Comparison of ENCODE assay signal across 24 cellular contexts in the genomic region with DNA sequence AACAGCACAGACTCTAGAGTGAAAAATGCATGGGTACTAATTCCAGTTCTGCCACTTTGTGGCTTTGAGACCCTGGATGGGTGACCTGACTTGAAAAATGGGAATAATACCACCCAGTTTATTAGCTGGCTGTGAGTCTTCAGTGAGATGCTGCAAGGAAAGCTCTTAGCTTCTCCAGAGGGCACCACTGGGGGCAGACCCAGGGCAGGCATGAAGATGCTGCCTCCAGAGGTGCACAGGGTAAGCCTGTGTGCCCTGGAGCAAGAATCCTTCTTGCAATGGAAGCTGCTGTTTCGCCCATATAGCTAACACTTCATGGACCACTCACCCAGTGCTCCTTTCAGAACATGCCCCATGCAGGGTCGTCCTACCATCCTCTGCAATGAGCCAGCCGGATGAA.
"Had no signal": no experiment of that assay in that cellular context is flagged by ENCODE, and none has a peak within 500 bp of the region (broad histone marks: within the 10 kb centered on the region; RNA-seq: fewer than 3 reads in every experiment).

No MANE protein-coding gene starts in this region.

- H3K36me3 ChIP-seq: esophagus squamous epithelium, heart right ventricle, left lung, prostate gland, right atrium auricular region, tibial artery, uterus had no signal

- H3K27ac ChIP-seq: coronary artery, esophagus squamous epithelium, left lung, prostate gland, testis, tibial artery, uterus had no signal

- H3K4me3 ChIP-seq: coronary artery, esophagus squamous epithelium, heart right ventricle, left lung, mucosa of descending colon, prostate gland, right atrium auricular region, testis, tibial artery, uterus had no signal

- H3K9me3 ChIP-seq: esophagus squamous epithelium, heart right ventricle, left lung, mucosa of descending colon, prostate gland, right atrium auricular region, testis, tibial artery, uterus had no signal

- H3K4me1 ChIP-seq: esophagus squamous epithelium, left lung, prostate gland, testis, tibial artery, uterus had no signal

- DNase-seq: dermis blood vessel endothelial cell; effector memory CD8-positive, alpha-beta T cell; erythroblast; esophagus squamous epithelium; foreskin melanocyte; glutamatergic neuron; heart right ventricle; hippocampal formation; left cardiac atrium; left lung; mesenchymal stem cell; mucosa of descending colon; naive B cell; nephron progenitor cell; nucleus accumbens; stimulated activated CD4-positive, alpha-beta T cell treated with anti-CD3 and anti-CD28 coated beads, Interleukin-4, amount 100 ng/mL, for 4 hours; stimulated activated naive CD8-positive, alpha-beta T cell treated with anti-CD3 and anti-CD28 coated beads, Interleukin-15, Interleukin-2, amounts not matched to agents 100 U/mL and 50 U/mL, for 24 hours; substantia nigra; testis; tibial artery; uterus had no signal

- H3K27me3 ChIP-seq: esophagus squamous epithelium, heart right ventricle, left lung, right atrium auricular region, testis, tibial artery, uterus had no signal
